ENCODE assay signal across 1 cellular context in the genomic region with DNA sequence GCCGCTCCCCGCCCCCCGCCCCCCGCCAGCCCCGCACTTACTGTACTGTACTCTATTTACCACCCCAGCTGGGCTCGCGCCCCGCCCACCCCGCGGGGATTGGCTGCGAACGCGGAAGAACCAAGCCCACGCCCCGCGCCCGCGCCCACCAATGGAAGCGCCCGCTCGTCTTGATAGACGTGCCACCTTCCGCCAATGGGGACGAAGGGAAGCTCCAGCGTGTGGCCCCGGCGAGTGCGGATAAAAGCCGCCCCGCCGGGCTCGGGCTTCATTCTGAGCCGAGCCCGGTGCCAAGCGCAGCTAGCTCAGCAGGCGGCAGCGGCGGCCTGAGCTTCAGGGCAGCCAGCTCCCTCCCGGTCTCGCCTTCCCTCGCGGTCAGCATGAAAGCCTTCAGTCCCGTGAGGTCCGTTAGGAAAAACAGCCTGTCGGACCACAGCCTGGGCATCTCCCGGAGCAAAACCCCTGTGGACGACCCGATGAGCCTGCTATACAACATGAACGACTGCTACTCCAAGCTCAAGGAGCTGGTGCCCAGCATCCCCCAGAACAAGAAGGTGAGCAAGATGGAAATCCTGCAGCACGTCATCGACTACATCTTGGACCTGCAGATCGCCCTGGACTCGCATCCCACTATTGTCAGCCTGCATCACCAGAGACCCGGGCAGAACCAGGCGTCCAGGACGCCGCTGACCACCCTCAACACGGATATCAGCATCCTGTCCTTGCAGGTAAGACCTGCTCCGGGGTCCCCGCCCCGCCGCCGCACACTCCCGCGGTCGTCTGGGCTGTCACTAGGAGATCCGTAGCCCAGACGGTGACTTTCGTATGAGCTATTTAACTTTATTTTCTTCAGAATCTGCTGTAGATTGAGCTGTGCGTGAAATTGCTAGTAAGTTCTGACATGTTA.
TF ChIP-seq lines count a peak whose summit lies in the region.

A gene with protein sequence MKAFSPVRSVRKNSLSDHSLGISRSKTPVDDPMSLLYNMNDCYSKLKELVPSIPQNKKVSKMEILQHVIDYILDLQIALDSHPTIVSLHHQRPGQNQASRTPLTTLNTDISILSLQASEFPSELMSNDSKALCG (plus strand): TSS at position 271 of the 907 bp plus-strand sequence. CDS start 110 bp downstream, at position 381.

TF ChIP-seq in K562, 482 proteins besides CTCF, POLR2A, EP300 and RAD21 (continued from another document and continues in another):
- TF ChIP-seq, protein P1, sequence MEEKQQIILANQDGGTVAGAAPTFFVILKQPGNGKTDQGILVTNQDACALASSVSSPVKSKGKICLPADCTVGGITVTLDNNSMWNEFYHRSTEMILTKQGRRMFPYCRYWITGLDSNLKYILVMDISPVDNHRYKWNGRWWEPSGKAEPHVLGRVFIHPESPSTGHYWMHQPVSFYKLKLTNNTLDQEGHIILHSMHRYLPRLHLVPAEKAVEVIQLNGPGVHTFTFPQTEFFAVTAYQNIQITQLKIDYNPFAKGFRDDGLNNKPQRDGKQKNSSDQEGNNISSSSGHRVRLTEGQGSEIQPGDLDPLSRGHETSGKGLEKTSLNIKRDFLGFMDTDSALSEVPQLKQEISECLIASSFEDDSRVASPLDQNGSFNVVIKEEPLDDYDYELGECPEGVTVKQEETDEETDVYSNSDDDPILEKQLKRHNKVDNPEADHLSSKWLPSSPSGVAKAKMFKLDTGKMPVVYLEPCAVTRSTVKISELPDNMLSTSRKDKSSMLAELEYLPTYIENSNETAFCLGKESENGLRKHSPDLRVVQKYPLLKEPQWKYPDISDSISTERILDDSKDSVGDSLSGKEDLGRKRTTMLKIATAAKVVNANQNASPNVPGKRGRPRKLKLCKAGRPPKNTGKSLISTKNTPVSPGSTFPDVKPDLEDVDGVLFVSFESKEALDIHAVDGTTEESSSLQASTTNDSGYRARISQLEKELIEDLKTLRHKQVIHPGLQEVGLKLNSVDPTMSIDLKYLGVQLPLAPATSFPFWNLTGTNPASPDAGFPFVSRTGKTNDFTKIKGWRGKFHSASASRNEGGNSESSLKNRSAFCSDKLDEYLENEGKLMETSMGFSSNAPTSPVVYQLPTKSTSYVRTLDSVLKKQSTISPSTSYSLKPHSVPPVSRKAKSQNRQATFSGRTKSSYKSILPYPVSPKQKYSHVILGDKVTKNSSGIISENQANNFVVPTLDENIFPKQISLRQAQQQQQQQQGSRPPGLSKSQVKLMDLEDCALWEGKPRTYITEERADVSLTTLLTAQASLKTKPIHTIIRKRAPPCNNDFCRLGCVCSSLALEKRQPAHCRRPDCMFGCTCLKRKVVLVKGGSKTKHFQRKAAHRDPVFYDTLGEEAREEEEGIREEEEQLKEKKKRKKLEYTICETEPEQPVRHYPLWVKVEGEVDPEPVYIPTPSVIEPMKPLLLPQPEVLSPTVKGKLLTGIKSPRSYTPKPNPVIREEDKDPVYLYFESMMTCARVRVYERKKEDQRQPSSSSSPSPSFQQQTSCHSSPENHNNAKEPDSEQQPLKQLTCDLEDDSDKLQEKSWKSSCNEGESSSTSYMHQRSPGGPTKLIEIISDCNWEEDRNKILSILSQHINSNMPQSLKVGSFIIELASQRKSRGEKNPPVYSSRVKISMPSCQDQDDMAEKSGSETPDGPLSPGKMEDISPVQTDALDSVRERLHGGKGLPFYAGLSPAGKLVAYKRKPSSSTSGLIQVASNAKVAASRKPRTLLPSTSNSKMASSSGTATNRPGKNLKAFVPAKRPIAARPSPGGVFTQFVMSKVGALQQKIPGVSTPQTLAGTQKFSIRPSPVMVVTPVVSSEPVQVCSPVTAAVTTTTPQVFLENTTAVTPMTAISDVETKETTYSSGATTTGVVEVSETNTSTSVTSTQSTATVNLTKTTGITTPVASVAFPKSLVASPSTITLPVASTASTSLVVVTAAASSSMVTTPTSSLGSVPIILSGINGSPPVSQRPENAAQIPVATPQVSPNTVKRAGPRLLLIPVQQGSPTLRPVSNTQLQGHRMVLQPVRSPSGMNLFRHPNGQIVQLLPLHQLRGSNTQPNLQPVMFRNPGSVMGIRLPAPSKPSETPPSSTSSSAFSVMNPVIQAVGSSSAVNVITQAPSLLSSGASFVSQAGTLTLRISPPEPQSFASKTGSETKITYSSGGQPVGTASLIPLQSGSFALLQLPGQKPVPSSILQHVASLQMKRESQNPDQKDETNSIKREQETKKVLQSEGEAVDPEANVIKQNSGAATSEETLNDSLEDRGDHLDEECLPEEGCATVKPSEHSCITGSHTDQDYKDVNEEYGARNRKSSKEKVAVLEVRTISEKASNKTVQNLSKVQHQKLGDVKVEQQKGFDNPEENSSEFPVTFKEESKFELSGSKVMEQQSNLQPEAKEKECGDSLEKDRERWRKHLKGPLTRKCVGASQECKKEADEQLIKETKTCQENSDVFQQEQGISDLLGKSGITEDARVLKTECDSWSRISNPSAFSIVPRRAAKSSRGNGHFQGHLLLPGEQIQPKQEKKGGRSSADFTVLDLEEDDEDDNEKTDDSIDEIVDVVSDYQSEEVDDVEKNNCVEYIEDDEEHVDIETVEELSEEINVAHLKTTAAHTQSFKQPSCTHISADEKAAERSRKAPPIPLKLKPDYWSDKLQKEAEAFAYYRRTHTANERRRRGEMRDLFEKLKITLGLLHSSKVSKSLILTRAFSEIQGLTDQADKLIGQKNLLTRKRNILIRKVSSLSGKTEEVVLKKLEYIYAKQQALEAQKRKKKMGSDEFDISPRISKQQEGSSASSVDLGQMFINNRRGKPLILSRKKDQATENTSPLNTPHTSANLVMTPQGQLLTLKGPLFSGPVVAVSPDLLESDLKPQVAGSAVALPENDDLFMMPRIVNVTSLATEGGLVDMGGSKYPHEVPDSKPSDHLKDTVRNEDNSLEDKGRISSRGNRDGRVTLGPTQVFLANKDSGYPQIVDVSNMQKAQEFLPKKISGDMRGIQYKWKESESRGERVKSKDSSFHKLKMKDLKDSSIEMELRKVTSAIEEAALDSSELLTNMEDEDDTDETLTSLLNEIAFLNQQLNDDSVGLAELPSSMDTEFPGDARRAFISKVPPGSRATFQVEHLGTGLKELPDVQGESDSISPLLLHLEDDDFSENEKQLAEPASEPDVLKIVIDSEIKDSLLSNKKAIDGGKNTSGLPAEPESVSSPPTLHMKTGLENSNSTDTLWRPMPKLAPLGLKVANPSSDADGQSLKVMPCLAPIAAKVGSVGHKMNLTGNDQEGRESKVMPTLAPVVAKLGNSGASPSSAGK (IDR thresholded peaks at IDR 0.05): no peak
- no peak for TF ChIP-seq NCOR1 (IDR thresholded peaks at IDR 0.05)
- TF ChIP-seq NEUROD1 (IDR thresholded peaks at IDR 0.05; ENCODE audit: borderline replicate concordance, low read depth, low read length, partially characterized antibody): peak; percentile 93
- peak; percentile 50; the same call in 1 of the 2 replicates for TF ChIP-seq TGIF2 (CRISPR knock-in tag; IDR thresholded peaks at IDR 0.05)
- TF ChIP-seq, protein P2, sequence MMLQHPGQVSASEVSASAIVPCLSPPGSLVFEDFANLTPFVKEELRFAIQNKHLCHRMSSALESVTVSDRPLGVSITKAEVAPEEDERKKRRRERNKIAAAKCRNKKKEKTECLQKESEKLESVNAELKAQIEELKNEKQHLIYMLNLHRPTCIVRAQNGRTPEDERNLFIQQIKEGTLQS (IDR thresholded peaks at IDR 0.05): no peak
- TF ChIP-seq, protein P2 (CRISPR knock-in tag; conservative IDR thresholded peaks at IDR 0.05): peak; percentile 83; the same call in 1 of the 2 replicates
- no peak for TF ChIP-seq ZNF253 (CRISPR knock-in tag; conservative IDR thresholded peaks at IDR 0.05)
- no peak for TF ChIP-seq NFRKB (IDR thresholded peaks at IDR 0.05; ENCODE audit: low read depth)
- TF ChIP-seq, protein P3, sequence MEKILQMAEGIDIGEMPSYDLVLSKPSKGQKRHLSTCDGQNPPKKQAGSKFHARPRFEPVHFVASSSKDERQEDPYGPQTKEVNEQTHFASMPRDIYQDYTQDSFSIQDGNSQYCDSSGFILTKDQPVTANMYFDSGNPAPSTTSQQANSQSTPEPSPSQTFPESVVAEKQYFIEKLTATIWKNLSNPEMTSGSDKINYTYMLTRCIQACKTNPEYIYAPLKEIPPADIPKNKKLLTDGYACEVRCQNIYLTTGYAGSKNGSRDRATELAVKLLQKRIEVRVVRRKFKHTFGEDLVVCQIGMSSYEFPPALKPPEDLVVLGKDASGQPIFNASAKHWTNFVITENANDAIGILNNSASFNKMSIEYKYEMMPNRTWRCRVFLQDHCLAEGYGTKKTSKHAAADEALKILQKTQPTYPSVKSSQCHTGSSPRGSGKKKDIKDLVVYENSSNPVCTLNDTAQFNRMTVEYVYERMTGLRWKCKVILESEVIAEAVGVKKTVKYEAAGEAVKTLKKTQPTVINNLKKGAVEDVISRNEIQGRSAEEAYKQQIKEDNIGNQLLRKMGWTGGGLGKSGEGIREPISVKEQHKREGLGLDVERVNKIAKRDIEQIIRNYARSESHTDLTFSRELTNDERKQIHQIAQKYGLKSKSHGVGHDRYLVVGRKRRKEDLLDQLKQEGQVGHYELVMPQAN (IDR thresholded peaks at IDR 0.05; ENCODE audit: borderline replicate concordance): peak; percentile 22; the same call in 1 of the 2 replicates
- no peak for TF ChIP-seq EGR1 (conservative IDR thresholded peaks at IDR 0.05)
- TF ChIP-seq TRIM28 (IDR thresholded peaks at IDR 0.05): no peak
- 0 out of 2 replicates have a peak, but pooled peaks have one; percentile 20 for TF ChIP-seq ZKSCAN1 (IDR thresholded peaks at IDR 0.05; ENCODE audit: low read depth, low read length)
- no peak for TF ChIP-seq ZNF217 (CRISPR knock-in tag; IDR thresholded peaks at IDR 0.05)
- TF ChIP-seq, protein P4, sequence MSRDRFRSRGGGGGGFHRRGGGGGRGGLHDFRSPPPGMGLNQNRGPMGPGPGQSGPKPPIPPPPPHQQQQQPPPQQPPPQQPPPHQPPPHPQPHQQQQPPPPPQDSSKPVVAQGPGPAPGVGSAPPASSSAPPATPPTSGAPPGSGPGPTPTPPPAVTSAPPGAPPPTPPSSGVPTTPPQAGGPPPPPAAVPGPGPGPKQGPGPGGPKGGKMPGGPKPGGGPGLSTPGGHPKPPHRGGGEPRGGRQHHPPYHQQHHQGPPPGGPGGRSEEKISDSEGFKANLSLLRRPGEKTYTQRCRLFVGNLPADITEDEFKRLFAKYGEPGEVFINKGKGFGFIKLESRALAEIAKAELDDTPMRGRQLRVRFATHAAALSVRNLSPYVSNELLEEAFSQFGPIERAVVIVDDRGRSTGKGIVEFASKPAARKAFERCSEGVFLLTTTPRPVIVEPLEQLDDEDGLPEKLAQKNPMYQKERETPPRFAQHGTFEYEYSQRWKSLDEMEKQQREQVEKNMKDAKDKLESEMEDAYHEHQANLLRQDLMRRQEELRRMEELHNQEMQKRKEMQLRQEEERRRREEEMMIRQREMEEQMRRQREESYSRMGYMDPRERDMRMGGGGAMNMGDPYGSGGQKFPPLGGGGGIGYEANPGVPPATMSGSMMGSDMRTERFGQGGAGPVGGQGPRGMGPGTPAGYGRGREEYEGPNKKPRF (IDR thresholded peaks at IDR 0.05; ENCODE audit: low read depth, low read length): no peak
- TF ChIP-seq, protein P5, sequence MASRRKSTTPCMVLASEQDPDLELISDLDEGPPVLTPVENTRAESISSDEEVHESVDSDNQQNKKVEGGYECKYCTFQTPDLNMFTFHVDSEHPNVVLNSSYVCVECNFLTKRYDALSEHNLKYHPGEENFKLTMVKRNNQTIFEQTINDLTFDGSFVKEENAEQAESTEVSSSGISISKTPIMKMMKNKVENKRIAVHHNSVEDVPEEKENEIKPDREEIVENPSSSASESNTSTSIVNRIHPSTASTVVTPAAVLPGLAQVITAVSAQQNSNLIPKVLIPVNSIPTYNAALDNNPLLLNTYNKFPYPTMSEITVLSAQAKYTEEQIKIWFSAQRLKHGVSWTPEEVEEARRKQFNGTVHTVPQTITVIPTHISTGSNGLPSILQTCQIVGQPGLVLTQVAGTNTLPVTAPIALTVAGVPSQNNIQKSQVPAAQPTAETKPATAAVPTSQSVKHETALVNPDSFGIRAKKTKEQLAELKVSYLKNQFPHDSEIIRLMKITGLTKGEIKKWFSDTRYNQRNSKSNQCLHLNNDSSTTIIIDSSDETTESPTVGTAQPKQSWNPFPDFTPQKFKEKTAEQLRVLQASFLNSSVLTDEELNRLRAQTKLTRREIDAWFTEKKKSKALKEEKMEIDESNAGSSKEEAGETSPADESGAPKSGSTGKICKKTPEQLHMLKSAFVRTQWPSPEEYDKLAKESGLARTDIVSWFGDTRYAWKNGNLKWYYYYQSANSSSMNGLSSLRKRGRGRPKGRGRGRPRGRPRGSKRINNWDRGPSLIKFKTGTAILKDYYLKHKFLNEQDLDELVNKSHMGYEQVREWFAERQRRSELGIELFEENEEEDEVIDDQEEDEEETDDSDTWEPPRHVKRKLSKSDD (conservative IDR thresholded peaks at IDR 0.05; ENCODE audit: low read length): no peak
- TF ChIP-seq ZNF444 (CRISPR knock-in tag; IDR thresholded peaks at IDR 0.05): 0 out of 2 replicates have a peak, but pooled peaks have one; percentile 42
- TF ChIP-seq NCOA6 (IDR thresholded peaks at IDR 0.05): no peak
- TF ChIP-seq CBX8 (IDR thresholded peaks at IDR 0.05; ENCODE audit: borderline replicate concordance, extremely low read depth, low read depth, low read length, poor library complexity, severe bottlenecking): no peak
- no peak for TF ChIP-seq RBM17 (IDR thresholded peaks at IDR 0.05; ENCODE audit: borderline replicate concordance, low read depth, low read length)
- no peak for TF ChIP-seq ZKSCAN8 (CRISPR knock-in tag; IDR thresholded peaks at IDR 0.05)
- TF ChIP-seq HNRNPK (IDR thresholded peaks at IDR 0.05; ENCODE audit: low read depth, low read length, poor library complexity, severe bottlenecking): no peak
- peak; percentile 70; the same call in 1 of the 2 replicates for TF ChIP-seq ZSCAN32 (CRISPR knock-in tag; IDR thresholded peaks at IDR 0.05)
- TF ChIP-seq MECOM (CRISPR knock-in tag; IDR thresholded peaks at IDR 0.05): no peak
- TF ChIP-seq, protein P6, sequence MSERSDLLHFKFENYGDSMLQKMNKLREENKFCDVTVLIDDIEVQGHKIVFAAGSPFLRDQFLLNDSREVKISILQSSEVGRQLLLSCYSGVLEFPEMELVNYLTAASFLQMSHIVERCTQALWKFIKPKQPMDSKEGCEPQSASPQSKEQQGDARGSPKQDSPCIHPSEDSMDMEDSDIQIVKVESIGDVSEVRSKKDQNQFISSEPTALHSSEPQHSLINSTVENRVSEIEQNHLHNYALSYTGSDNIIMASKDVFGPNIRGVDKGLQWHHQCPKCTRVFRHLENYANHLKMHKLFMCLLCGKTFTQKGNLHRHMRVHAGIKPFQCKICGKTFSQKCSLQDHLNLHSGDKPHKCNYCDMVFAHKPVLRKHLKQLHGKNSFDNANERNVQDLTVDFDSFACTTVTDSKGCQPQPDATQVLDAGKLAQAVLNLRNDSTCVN (CRISPR knock-in tag; IDR thresholded peaks at IDR 0.05): peak; percentile 92; the same call in 1 of the 2 replicates
- no peak for TF ChIP-seq ZNF695 (CRISPR knock-in tag; IDR thresholded peaks at IDR 0.05)
- TF ChIP-seq MAFF (IDR thresholded peaks at IDR 0.05; ENCODE audit: low read length): no peak
- TF ChIP-seq FUS (optimal IDR thresholded peaks at IDR 0.05; ENCODE audit: low read depth, low read length): no peak
- 0 out of 2 replicates have a peak, but pooled peaks have one; percentile 71 for TF ChIP-seq FOXK1 (CRISPR knock-in tag; IDR thresholded peaks at IDR 0.05; ENCODE audit: borderline replicate concordance)
- TF ChIP-seq, protein P7, sequence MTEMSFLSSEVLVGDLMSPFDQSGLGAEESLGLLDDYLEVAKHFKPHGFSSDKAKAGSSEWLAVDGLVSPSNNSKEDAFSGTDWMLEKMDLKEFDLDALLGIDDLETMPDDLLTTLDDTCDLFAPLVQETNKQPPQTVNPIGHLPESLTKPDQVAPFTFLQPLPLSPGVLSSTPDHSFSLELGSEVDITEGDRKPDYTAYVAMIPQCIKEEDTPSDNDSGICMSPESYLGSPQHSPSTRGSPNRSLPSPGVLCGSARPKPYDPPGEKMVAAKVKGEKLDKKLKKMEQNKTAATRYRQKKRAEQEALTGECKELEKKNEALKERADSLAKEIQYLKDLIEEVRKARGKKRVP (CRISPR knock-in tag; IDR thresholded peaks at IDR 0.05): peak; percentile 61; the same call in 1 of the 2 replicates
- no peak for TF ChIP-seq ZNF696 (CRISPR knock-in tag; conservative IDR thresholded peaks at IDR 0.05)
